19 cellular contexts compared by ENCODE assay signal in genomic region chr22:17832665-17833064, GRCh38. TPM values are rescaled to one million over a fixed set of nuclear protein-coding genes. Genes with fewer than 3 reads are reported as not detected.
DNase-seq lines count a peak whose midpoint lies in the region; ATAC-seq and TF ChIP-seq lines count a peak whose summit lies in the region.
"Had no signal": no experiment of that assay in that cellular context is flagged by ENCODE, and none has a peak within 500 bp of the region (broad histone marks: within the 10 kb centered on the region; RNA-seq: fewer than 3 reads in every experiment).

No MANE protein-coding gene starts in this region.

- H3K4ac ChIP-seq in neuronal stem cell (ENCODE audit: low read length): no peak overlapping the region

- H3K4me3 ChIP-seq in heart right ventricle (no peak overlapping the region), neuronal stem cell (ENCODE audit: low read length in 2 of 2) (no peak overlapping the region), tibial nerve (no peak overlapping the region), osteoblast (ENCODE audit: insufficient read depth, low read length) (no peak overlapping the region)
- H3K4me3 ChIP-seq: K562, left lung had no signal

- ATAC-seq in heart right ventricle (peak in 6 of 8 donors; percentile 19 to 59 (median 34)), GM18870 (IDR thresholded peaks at IDR 0.05; ENCODE audit: unreplicated experiment) (no peak)
- ATAC-seq: K562, left lung had no signal

- H3K36me3 ChIP-seq in heart right ventricle: peaks cover 0 to 59% (median 0%) of the 10 kb centered on the region in 9 donors
- H3K36me3 ChIP-seq in neuronal stem cell (replicated peaks in 1 of 2; ENCODE audit: control insufficient read depth in 2 of 2, insufficient read depth in 2 of 2, low read length in 2 of 2): peaks cover 10 to 21% of the 10 kb centered on the region in 2 donors
- peaks cover 0 to 46% (median 0%) of the 10 kb centered on the region in 3 donors for H3K36me3 ChIP-seq in tibial nerve
- peaks cover 25% of the 10 kb centered on the region for H3K36me3 ChIP-seq in osteoblast (ENCODE audit: insufficient read depth, low read length)
- H3K36me3 ChIP-seq: left lung had no signal

- no peak overlapping the region for H2AK5ac ChIP-seq in neuronal stem cell (ENCODE audit: low read depth, low read length)

- H2AFZ ChIP-seq in neuronal stem cell (ENCODE audit: low read length): no peak overlapping the region
- H2AFZ ChIP-seq in osteoblast (ENCODE audit: low read length): no peak overlapping the region

- no peak overlapping the region for H2BK15ac ChIP-seq in neuronal stem cell (ENCODE audit: low read length)

- intact Hi-C loops in heart right ventricle (cut with DNase I): loop anchor here in 7 of 10 donors (2.0 to 5.0 kb wide), 5 partner anchors 40 to 195 kb away; partner anchors contain the start of gene MICAL3 (in 2 of the 7)

- H3K79me1 ChIP-seq in neuronal stem cell (ENCODE audit: low read depth, low read length): no peaks in the 10 kb centered on the region

- no peak overlapping the region for H4K91ac ChIP-seq in neuronal stem cell (ENCODE audit: low read depth, low read length, poor library complexity)

- H3K9ac ChIP-seq in neuronal stem cell (ENCODE audit: low read depth, low read length, poor library complexity): no peak overlapping the region
- H3K9ac ChIP-seq: SK-N-SH had no signal

- DNase-seq in heart right ventricle (peak in 1 of 2 donors; percentile 44), neuronal stem cell (ENCODE audit: low spot score) (no peak), tibial nerve (ENCODE audit: low spot score in 2 of 2) (no peak), osteoblast (ENCODE audit: insufficient read length, low spot score, missing footprints) (no peak), NCI-H82 treated with DMSO at 0.1 percent for 48 hours (lab: John Stamatoyannopoulos, UW; ENCODE audit: unreplicated experiment) (no peak)
- DNase-seq: activated B cell treated with CpG ODN at 0.5 μM for 24 hours; activated CD4-positive, alpha-beta T cell treated with anti-CD3 and anti-CD28 coated beads, Interleukin-2, amount 50 U/mL, for 4 hours; activated naive CD8-positive, alpha-beta T cell treated with anti-CD3 and anti-CD28 coated beads, Interleukin-2, amount 10 ng/mL, durations not matched to agents 7 days and 5 days; DMS53; GF-D8; left lung; MM.1S; NCI-H146; NCI-H2171 treated with DMSO at 0.1 percent for 48 hours; NCI-H524 treated with DMSO at 0.1 percent for 48 hours; SK-N-SH had no signal

- no peak overlapping the region for H2BK120ac ChIP-seq in neuronal stem cell (ENCODE audit: low read depth, low read length)

- H3K27me3 ChIP-seq in heart right ventricle: no peaks in the 10 kb centered on the region
- H3K27me3 ChIP-seq in neuronal stem cell (ENCODE audit: control insufficient read depth in 3 of 3, insufficient read depth in 3 of 3, low read depth in 1 of 3, low read length in 3 of 3): no peaks in the 10 kb centered on the region
- H3K27me3 ChIP-seq in tibial nerve: no peaks in the 10 kb centered on the region
- H3K27me3 ChIP-seq in osteoblast (ENCODE audit: insufficient read depth, low read length): no peaks in the 10 kb centered on the region

- no peak for TF ChIP-seq EP300 in tibial nerve (IDR thresholded peaks at IDR 0.05)

- no peaks in the 10 kb centered on the region for H3K79me2 ChIP-seq in osteoblast (ENCODE audit: insufficient read depth, low read length)

- H3K27ac ChIP-seq in cingulate gyrus (ENCODE audit: low read depth, low read length) (peak overlapping the region; percentile 15), heart right ventricle (peak overlapping the region in 9 of 10 donors; percentile 38 to 81 (median 70)), neuronal stem cell (replicated peaks; ENCODE audit: low read length) (no peak overlapping the region), tibial nerve (peak overlapping the region; percentile 66 to 90 (median 84)), osteoblast (ENCODE audit: low read depth, low read length) (no peak overlapping the region)

- H2BK12ac ChIP-seq in neuronal stem cell (ENCODE audit: low read length): no peak overlapping the region

- no peak for TF ChIP-seq POLR2A in tibial nerve (IDR thresholded peaks at IDR 0.05)

- H2BK5ac ChIP-seq in neuronal stem cell (ENCODE audit: low read length): no peak overlapping the region

- H4K8ac ChIP-seq in neuronal stem cell (ENCODE audit: low read depth, low read length): no peak overlapping the region

- peaks cover 20 to 75% (median 56%) of the 10 kb centered on the region in 9 donors for H3K4me1 ChIP-seq in heart right ventricle
- H3K4me1 ChIP-seq in neuronal stem cell (ENCODE audit: control insufficient read depth in 2 of 2, insufficient read depth in 1 of 2, low read depth in 1 of 2, low read length in 2 of 2): peaks cover 14 to 17% of the 10 kb centered on the region in 2 donors
- peaks cover 0 to 80% (median 37%) of the 10 kb centered on the region in 4 donors for H3K4me1 ChIP-seq in tibial nerve
- H3K4me1 ChIP-seq in osteoblast (ENCODE audit: insufficient read depth, low read length): no peaks in the 10 kb centered on the region
- H3K4me1 ChIP-seq: left lung had no signal

- H3K9me3 ChIP-seq in heart right ventricle (no peaks in the 10 kb centered on the region), neuronal stem cell (replicated peaks in 1 of 2; ENCODE audit: control insufficient read depth in 2 of 2, insufficient read depth in 1 of 2, low read depth in 1 of 2, low read length in 2 of 2) (no peaks in the 10 kb centered on the region), tibial nerve (no peaks in the 10 kb centered on the region), osteoblast (ENCODE audit: low read depth, low read length) (no peaks in the 10 kb centered on the region)
- H3K9me3 ChIP-seq: left lung, SK-N-SH had no signal

- TF ChIP-seq CTCF in heart right ventricle (IDR thresholded peaks at IDR 0.05) (no peak), tibial nerve (IDR thresholded peaks at IDR 0.05) (no peak), osteoblast (IDR thresholded peaks at IDR 0.05; ENCODE audit: extremely low read depth, low read depth, low read length) (no peak)

- peak overlapping the region; percentile 59 for H3K23ac ChIP-seq in neuronal stem cell (ENCODE audit: low read depth, low read length, poor library complexity)

- H3K4me2 ChIP-seq in neuronal stem cell (ENCODE audit: insufficient read depth, low read length, poor library complexity, severe bottlenecking): no peak overlapping the region
- H3K4me2 ChIP-seq in osteoblast (ENCODE audit: insufficient read depth, low read length): no peak overlapping the region
- H3K4me2 ChIP-seq: SK-N-SH had no signal

- H3K14ac ChIP-seq in neuronal stem cell (ENCODE audit: low read length): peak overlapping the region; percentile 72

- WGBS in heart right ventricle, 2 donors: 39 to 55% methylated on average over 10 of the region's 10 CpGs
- no CpG with 5 or more reads among the region's 10 CpGs for WGBS in neuronal stem cell (ENCODE audit: extremely low coverage in 2 of 2, insufficient read length in 2 of 2, insufficient replicate concordance in 1 of 2), 2 donors
- WGBS in tibial nerve, 2 donors: 42 to 76% methylated on average over 7 to 10 of the region's 10 CpGs

- H4K20me1 ChIP-seq in osteoblast (ENCODE audit: insufficient read depth, low read length): peaks cover 6% of the 10 kb centered on the region

- no peak overlapping the region for H3K18ac ChIP-seq in neuronal stem cell (ENCODE audit: low read length)

RNA-seq across cellular contexts. Expression of gene BID, which starts 58.4 kb away (rescaled TPM):
- total RNA-seq in heart right ventricle (10 to 100 TPM in 5 of 10 donors, 1 to 10 TPM in 5; 5.6 to 24.1 (median 10.5) TPM), tibial nerve (10 to 100 TPM in 2 of 4 donors, 1 to 10 TPM in 2; 6.3 to 47.1 (median 13.7) TPM), osteoblast (16.3 and 21.2 TPM in 2 replicates)
- polyA plus RNA-seq in heart right ventricle: 10 to 100 TPM; 10.2 to 42.9 TPM
- polyA plus RNA-seq in neuronal stem cell (2013, experiment 1 of 2): 25.3 TPM
- 27.6 TPM for polyA plus RNA-seq in neuronal stem cell (2013, experiment 2 of 2)

Comparison
In these comparisons a context has a peak if more than half of its experiments do, and no peak if none do; other contexts are left out.
1. H3K27ac ChIP-seq: peak in cingulate gyrus (single experiment), heart right ventricle (9 of 10) and tibial nerve (4 of 4); none in neuronal stem cell (single experiment) and osteoblast (single experiment).